ENCODE assay signal across 1 cellular context in the genomic region with DNA sequence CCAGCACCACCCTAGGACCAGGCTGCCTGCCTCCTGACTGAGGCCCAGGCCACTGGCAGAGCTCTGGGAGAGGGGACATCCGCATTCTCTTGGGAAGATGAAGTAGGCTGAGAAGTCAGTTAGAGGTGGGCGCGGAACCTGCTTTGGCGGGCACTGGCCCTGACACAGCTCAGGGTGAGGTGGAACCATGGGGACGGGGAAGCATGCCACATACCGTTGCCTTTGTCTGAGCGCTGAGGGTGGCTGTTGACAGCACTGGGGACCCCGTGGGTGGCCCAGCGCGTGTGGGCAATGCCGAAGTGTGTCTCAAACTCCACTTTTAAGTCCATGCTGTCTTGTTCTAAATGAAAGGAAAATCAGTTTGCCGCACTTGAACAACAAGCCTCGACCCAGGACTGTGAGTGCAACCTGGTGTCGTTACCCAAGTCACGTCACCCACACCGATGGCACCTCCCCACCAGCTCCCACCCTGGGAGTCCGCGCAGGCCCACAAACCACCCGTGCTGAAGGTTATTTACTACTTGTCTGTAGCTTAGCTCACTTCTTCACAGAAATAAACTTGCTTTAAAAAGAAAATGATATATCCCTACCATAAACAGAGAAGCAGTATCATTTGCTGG.
TF ChIP-seq lines count a peak whose summit lies in the region.

No MANE protein-coding gene starts in this region.

TF ChIP-seq in GM23338, 12 proteins besides CTCF, POLR2A, EP300 and RAD21 (continued from another document):
- TF ChIP-seq ZNF114 (CRISPR knock-in tag; IDR thresholded peaks at IDR 0.05) (no peak), STAT1 (IDR thresholded peaks at IDR 0.05; ENCODE audit: unreplicated experiment) (no peak), EZH2 (IDR thresholded peaks at IDR 0.05; ENCODE audit: low read depth, unreplicated experiment) (no peak), JUNB (IDR thresholded peaks at IDR 0.05; ENCODE audit: unreplicated experiment) (no peak), ETS1 (IDR thresholded peaks at IDR 0.05) (no peak), POLR2AphosphoS5 (IDR thresholded peaks at IDR 0.05; ENCODE audit: low read depth) (no peak), CREB1 (CRISPR knock-in tag; IDR thresholded peaks at IDR 0.05; ENCODE audit: low read depth) (no peak), ZNF331 (CRISPR knock-in tag; IDR thresholded peaks at IDR 0.05; ENCODE audit: low read depth) (no peak), EZH2phosphoT487 (IDR thresholded peaks at IDR 0.05; ENCODE audit: unreplicated experiment) (no peak)
